Comparison of ENCODE assay signal across 16 cellular contexts in genomic region chrX:31240982-31241381, GRCh38.
DNase-seq lines count a peak whose midpoint lies in the region; ATAC-seq, FAIRE-seq and TF ChIP-seq lines count a peak whose summit lies in the region.
"Had no signal": no experiment of that assay in that cellular context is flagged by ENCODE, and none has a peak within 500 bp of the region (broad histone marks: within the 10 kb centered on the region; RNA-seq: fewer than 3 reads in every experiment).

No MANE protein-coding gene starts in this region.

- H4K20me1 ChIP-seq in OCI-LY3 (ENCODE audit: insufficient read depth, low read length) = peaks cover 7% of the 10 kb centered on the region

- no peaks in the 10 kb centered on the region for H3K79me1 ChIP-seq in trophoblast cell (ENCODE audit: low read length)

- H4K91ac ChIP-seq in trophoblast cell (ENCODE audit: low read depth, low read length) = no peak overlapping the region

- no CpG with 5 or more reads among the region's 3 CpGs for WGBS in trophoblast cell (ENCODE audit: extremely low coverage, insufficient coverage, insufficient read length)

- FAIRE-seq in GM18507 (lab: Jason Lieb, UNC) = peak; percentile 82
- FAIRE-seq: H1 had no signal

- no peak overlapping the region for H2AK5ac ChIP-seq in trophoblast cell (ENCODE audit: low read length)

- H3K4ac ChIP-seq in trophoblast cell (ENCODE audit: low read depth, low read length) = no peak overlapping the region

- H4K8ac ChIP-seq in trophoblast cell (ENCODE audit: low read depth, low read length) = no peak overlapping the region

- H3K9me3 ChIP-seq in OCI-LY3 (ENCODE audit: insufficient read depth, low read length) (no peaks in the 10 kb centered on the region), trophoblast cell (ENCODE audit: insufficient read depth, low read depth, low read length) (no peaks in the 10 kb centered on the region)
- H3K9me3 ChIP-seq: Peyer's patch had no signal

- H3K4me3 ChIP-seq in OCI-LY3 (ENCODE audit: low read length) (peak overlapping the region; percentile 45), trophoblast cell (ENCODE audit: low read depth, low read length) (no peak overlapping the region)
- H3K4me3 ChIP-seq: Peyer's patch had no signal

- ATAC-seq in GM21723 (IDR thresholded peaks at IDR 0.05; ENCODE audit: unreplicated experiment) = peak; percentile 38
- peak; percentile 31 to 35 for ATAC-seq in stimulated activated naive B cell treated with anti-CD40 and anti-IgM and Interleukin-4, amounts not matched to agents 10 μg/mL and 1 μg/mL and 100 μg/mL, for 72 hours (replicated peaks)
- ATAC-seq: CD8-positive, alpha-beta T cell; HCT116 had no signal

- no peaks in the 10 kb centered on the region for H3K9me3 Mint-ChIP-seq in stimulated activated naive B cell treated with anti-CD40 and anti-IgM and Interleukin-4, amounts not matched to agents 10 μg/mL and 1 μg/mL and 100 μg/mL, for 72 hours
- H3K9me3 Mint-ChIP-seq: CD8-positive, alpha-beta T cell had no signal

- no peak overlapping the region for H3K23ac ChIP-seq in trophoblast cell (ENCODE audit: low read length)

- TF ChIP-seq CTCF in OCI-LY3 (IDR thresholded peaks at IDR 0.05; ENCODE audit: low read depth, low read length) = no peak

- peaks cover 70% of the 10 kb centered on the region for H3K79me2 ChIP-seq in OCI-LY3 (ENCODE audit: low read length)
- H3K79me2 ChIP-seq in trophoblast cell (ENCODE audit: control insufficient read depth, insufficient read depth, low read length, poor library complexity) = no peaks in the 10 kb centered on the region

- no peak overlapping the region for H4K12ac ChIP-seq in trophoblast cell (ENCODE audit: low read depth, low read length)

- DNase-seq in GM18507 (ENCODE audit: extremely low spot score, insufficient read length, low read depth) (no peak), SW 1271 (lab: John Stamatoyannopoulos, UW) (no peak), trophoblast cell (no peak)
- no peak for DNase-seq in stimulated activated naive B cell treated with anti-CD40 and anti-IgM and Interleukin-4, amounts not matched to agents 10 μg/mL and 1 μg/mL and 100 μg/mL, for 72 hours
- DNase-seq in activated CD4-positive, alpha-beta T cell treated with anti-CD3 and anti-CD28 coated beads, Interleukin-2, amount 50 U/mL, for 4 hours = no peak
- DNase-seq: CD8-positive, alpha-beta T cell; DND-41; Karpas-422; NCI-H1694 treated with DMSO at 0.1 percent for 48 hours; NCI-H446; NCI-H526; Peyer's patch had no signal

- H3K9ac ChIP-seq in OCI-LY3 (ENCODE audit: low read length) = peak overlapping the region; percentile 23; the same call in 1 of the 2 replicates
- H3K9ac ChIP-seq in trophoblast cell (ENCODE audit: low read length) = no peak overlapping the region

- no peak overlapping the region; the same call in 1 of the 2 replicates for H2AFZ ChIP-seq in OCI-LY3 (ENCODE audit: low read depth, low read length)
- no peak overlapping the region for H2AFZ ChIP-seq in trophoblast cell (ENCODE audit: insufficient read depth, low read length, poor library complexity)

- H3K27ac ChIP-seq in OCI-LY3 (ENCODE audit: low read length) (peak overlapping the region; percentile 30), trophoblast cell (ENCODE audit: low read depth, low read length) (no peak overlapping the region)
- H3K27ac ChIP-seq: Peyer's patch had no signal

- H3K14ac ChIP-seq in trophoblast cell (ENCODE audit: low read length) = no peak overlapping the region

- H3K4me1 ChIP-seq in OCI-LY3 (ENCODE audit: low read length) = peaks cover 52% of the 10 kb centered on the region
- H3K4me1 ChIP-seq in trophoblast cell (ENCODE audit: control insufficient read depth in 1 of 2, insufficient read depth in 2 of 2, low read length in 2 of 2) = no peaks in the 10 kb centered on the region
- H3K4me1 ChIP-seq: Peyer's patch had no signal

- no peak overlapping the region for H2BK12ac ChIP-seq in trophoblast cell (ENCODE audit: low read length)

- H3K36me3 Mint-ChIP-seq in stimulated activated naive B cell treated with anti-CD40 and anti-IgM and Interleukin-4, amounts not matched to agents 10 μg/mL and 1 μg/mL and 100 μg/mL, for 72 hours = peaks cover 14 to 20% of the 10 kb centered on the region in 2 donors
- H3K36me3 Mint-ChIP-seq: CD8-positive, alpha-beta T cell had no signal

- H3K18ac ChIP-seq in trophoblast cell (ENCODE audit: low read length) = no peak overlapping the region

- H3K27me3 Mint-ChIP-seq in stimulated activated naive B cell treated with anti-CD40 and anti-IgM and Interleukin-4, amounts not matched to agents 10 μg/mL and 1 μg/mL and 100 μg/mL, for 72 hours = no peaks in the 10 kb centered on the region

- peak overlapping the region; percentile 69 for H3K4me2 ChIP-seq in OCI-LY3 (ENCODE audit: low read length)
- H3K4me2 ChIP-seq in trophoblast cell (ENCODE audit: low read length) = no peak overlapping the region

- no peaks in the 10 kb centered on the region for H3K27me3 ChIP-seq in OCI-LY3 (ENCODE audit: low read depth, low read length)
- H3K27me3 ChIP-seq in trophoblast cell (ENCODE audit: insufficient read depth, low read length) = no peaks in the 10 kb centered on the region
- H3K27me3 ChIP-seq: Peyer's patch had no signal

- no peak overlapping the region for H3K27ac Mint-ChIP-seq in stimulated activated naive B cell treated with anti-CD40 and anti-IgM and Interleukin-4, amounts not matched to agents 10 μg/mL and 1 μg/mL and 100 μg/mL, for 72 hours
- H3K27ac Mint-ChIP-seq: CD8-positive, alpha-beta T cell had no signal

- peaks cover 8 to 17% of the 10 kb centered on the region in 2 donors for H3K4me1 Mint-ChIP-seq in stimulated activated naive B cell treated with anti-CD40 and anti-IgM and Interleukin-4, amounts not matched to agents 10 μg/mL and 1 μg/mL and 100 μg/mL, for 72 hours

- H2BK120ac ChIP-seq in trophoblast cell (ENCODE audit: insufficient read depth, low read length, poor library complexity) = no peak overlapping the region

- no peak overlapping the region for H2BK5ac ChIP-seq in trophoblast cell (ENCODE audit: low read depth, low read length, poor library complexity)

- H3K4me3 Mint-ChIP-seq in stimulated activated naive B cell treated with anti-CD40 and anti-IgM and Interleukin-4, amounts not matched to agents 10 μg/mL and 1 μg/mL and 100 μg/mL, for 72 hours = peak overlapping the region in 1 of 2 donors; percentile 28
- H3K4me3 Mint-ChIP-seq: CD8-positive, alpha-beta T cell had no signal

- peaks cover 37% of the 10 kb centered on the region for H3K36me3 ChIP-seq in OCI-LY3 (replicated peaks; ENCODE audit: low read depth, low read length)
- H3K36me3 ChIP-seq in trophoblast cell (ENCODE audit: control insufficient read depth in 1 of 2, insufficient read depth in 2 of 2, low read length in 2 of 2) = no peaks in the 10 kb centered on the region
- H3K36me3 ChIP-seq: Peyer's patch had no signal
